ENCODE assay signal across 12 cellular contexts in genomic region chr7:17062433-17063383, GRCh38.
DNase-seq lines count a peak whose midpoint lies in the region; ATAC-seq and TF ChIP-seq lines count a peak whose summit lies in the region.
"Had no signal": no experiment of that assay in that cellular context is flagged by ENCODE, and none has a peak within 500 bp of the region (broad histone marks: within the 10 kb centered on the region; RNA-seq: fewer than 3 reads in every experiment).

No MANE protein-coding gene starts in this region.

- H3K27ac ChIP-seq in C4-2B (no peak overlapping the region), RWPE1 (no peak overlapping the region)
- H3K27ac ChIP-seq: vagina had no signal

- ATAC-seq in GM21529 (IDR thresholded peaks at IDR 0.05; ENCODE audit: unreplicated experiment) (peak; percentile 45), HG03432 (IDR thresholded peaks at IDR 0.05; ENCODE audit: unreplicated experiment) (no peak), GM21381 (IDR thresholded peaks at IDR 0.05; ENCODE audit: unreplicated experiment) (no peak)
- ATAC-seq: left cardiac atrium had no signal

- POLR2A ChIA-PET in RWPE1 (lab: Yijun Ruan, JAX; ENCODE audit: low non-redundant PET) = no interaction called here

- H3K4me3 ChIP-seq in fibroblast of pulmonary artery (replicated peaks; ENCODE audit: low read depth, low read length) = no peak overlapping the region
- H3K4me3 ChIP-seq: vagina had no signal

- DNase-seq in RWPE1 (ENCODE audit: low spot score) (peak; percentile 10), fibroblast of pulmonary artery (ENCODE audit: low read depth) (peak; percentile 42), DMS153 (lab: John Stamatoyannopoulos, UW) (no peak), cortex of kidney (lab: John Stamatoyannopoulos, UW) (no peak)
- DNase-seq: effector memory CD4-positive, alpha-beta T cell; left cardiac atrium; posterior cingulate gyrus had no signal

- CTCF ChIA-PET in RWPE1 (lab: Yijun Ruan, JAX) = interaction anchor here (0.6 to 1.2 kb wide), 8 partner anchors 14 to 834 kb away, joined by 3 to 5 read pairs (median 3); no protein-coding TSS in a partner anchor

- peak; percentile 48 for TF ChIP-seq CTCF in C4-2B (conservative IDR thresholded peaks at IDR 0.05)
- TF ChIP-seq CTCF in RWPE1 (conservative IDR thresholded peaks at IDR 0.05; ENCODE audit: low read depth) = no peak; the same call in 1 of the 2 replicates
- peak; percentile 34 for TF ChIP-seq CTCF in fibroblast of pulmonary artery (IDR thresholded peaks at IDR 0.05; ENCODE audit: low read length, missing control alignments)

Comparison
In these comparisons a context has a peak if more than half of its experiments do, and no peak if none do; other contexts are left out.
1. DNase-seq: peak in RWPE1 (single experiment) and fibroblast of pulmonary artery (single experiment); none in DMS153 (single experiment) and cortex of kidney (single experiment).